ENCODE assay signal across 18 cellular contexts in the genomic region with DNA sequence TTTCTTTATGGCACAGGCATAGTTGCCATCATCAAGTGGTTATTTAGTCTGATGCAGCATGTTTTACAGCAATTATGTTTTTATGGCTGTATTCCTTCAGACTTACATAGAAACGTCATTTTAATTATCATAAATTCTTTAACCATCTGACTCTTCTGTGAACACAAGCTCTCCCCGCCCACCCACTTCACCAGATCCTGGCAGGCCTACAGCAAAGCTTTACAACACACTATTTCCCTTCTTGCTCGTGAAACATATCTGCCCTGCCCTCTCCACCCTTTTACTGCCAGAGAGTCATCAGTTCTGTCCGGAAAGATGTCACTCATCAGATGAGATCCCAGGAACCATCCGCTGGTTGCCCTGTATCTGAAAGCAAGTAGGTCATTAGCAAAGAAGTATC.
DNase-seq lines count a peak whose midpoint lies in the region; ATAC-seq, FAIRE-seq and TF ChIP-seq lines count a peak whose summit lies in the region.
"Had no signal": no experiment of that assay in that cellular context is flagged by ENCODE, and none has a peak within 500 bp of the region (broad histone marks: within the 10 kb centered on the region; RNA-seq: fewer than 3 reads in every experiment).

No MANE protein-coding gene starts in this region.

- H4K20me1 ChIP-seq in PC-3 (ENCODE audit: low read length) = no peaks in the 10 kb centered on the region

- H3K4me2 ChIP-seq in PC-3 (ENCODE audit: low read length) = no peak overlapping the region
- H3K4me2 ChIP-seq: SK-N-SH had no signal

- no peak overlapping the region for H3K9ac ChIP-seq in PC-3 (ENCODE audit: low read length)
- H3K9ac ChIP-seq: SK-N-SH had no signal

- no peak overlapping the region for H3K27ac ChIP-seq in PC-3 (ENCODE audit: low read length)
- H3K27ac ChIP-seq in pancreas = no peak overlapping the region
- H3K27ac ChIP-seq in aorta (ENCODE audit: low read depth in 1 of 2, low read length in 2 of 2) = no peak overlapping the region
- H3K27ac ChIP-seq: HL-60 had no signal

- H3K36me3 ChIP-seq in PC-3 (ENCODE audit: low read depth, low read length) (no peaks in the 10 kb centered on the region), pancreas (no peaks in the 10 kb centered on the region), aorta (ENCODE audit: control insufficient read depth in 1 of 2, insufficient read depth in 2 of 2, low read length in 1 of 2) (no peaks in the 10 kb centered on the region)

- no peaks in the 10 kb centered on the region for H3K9me2 ChIP-seq in PC-3 (replicated peaks; ENCODE audit: low read length)
- H3K9me2 ChIP-seq: SK-N-SH had no signal

- ATAC-seq in PC-3 (peak; percentile 39), pancreas (no peak), Right ventricle myocardium inferior (no peak), aorta (ENCODE audit: low FRiP score) (no peak)
- ATAC-seq: CD8-positive, alpha-beta T cell had no signal

- 61 to 71% methylated on average over 5 of the region's 5 CpGs for WGBS in pancreas, 2 donors
- WGBS in aorta, 2 donors = 62 to 72% methylated on average over 5 of the region's 5 CpGs

- H3K4me1 ChIP-seq in PC-3 (ENCODE audit: insufficient read depth, low read length) (peaks cover 15% of the 10 kb centered on the region), pancreas (no peaks in the 10 kb centered on the region), aorta (ENCODE audit: control insufficient read depth in 1 of 2, insufficient read depth in 2 of 2, low read length in 2 of 2) (no peaks in the 10 kb centered on the region)

- H3K27me3 ChIP-seq in PC-3 (ENCODE audit: low read length) (no peaks in the 10 kb centered on the region), pancreas (peaks cover 0 to 9% (median 1%) of the 10 kb centered on the region in 4 donors), aorta (ENCODE audit: control insufficient read depth in 1 of 2, insufficient read depth in 2 of 2, low read length in 1 of 2) (no peaks in the 10 kb centered on the region)

- DNase-seq in DMS153 treated with DMSO at 0.1 percent for 48 hours (lab: John Stamatoyannopoulos, UW; ENCODE audit: unreplicated experiment) (peak; percentile 15), PC-3 (no peak), fibroblast of mammary gland (ENCODE audit: low read depth) (peak; percentile 2), pancreas (no peak), AML-193 (lab: John Stamatoyannopoulos, UW) (no peak), Right ventricle myocardium inferior (ENCODE audit: missing footprints) (no peak), aorta (no peak), GM19240 (ENCODE audit: insufficient read length, low spot score) (no peak)
- DNase-seq: ACHN; CD8-positive, alpha-beta T cell; GOT3; MV-4-11; NCI-H1436 treated with DMSO at 0.1 percent for 48 hours; NCI-H2081 treated with DMSO at 0.1 percent for 48 hours; PC-9; SK-N-SH had no signal

- no peaks in the 10 kb centered on the region for H3K9me3 ChIP-seq in PC-3 (ENCODE audit: low read length)
- no peaks in the 10 kb centered on the region for H3K9me3 ChIP-seq in pancreas
- no peaks in the 10 kb centered on the region for H3K9me3 ChIP-seq in aorta (ENCODE audit: control insufficient read depth, low read length)
- H3K9me3 ChIP-seq: SK-N-SH had no signal

- FAIRE-seq in pancreas (lab: Jason Lieb, UNC) = peak; percentile 39
- FAIRE-seq: D721Med had no signal

- TF ChIP-seq CTCF in PC-3 (conservative IDR thresholded peaks at IDR 0.05; ENCODE audit: low read depth, low read length) (no peak), fibroblast of mammary gland (conservative IDR thresholded peaks at IDR 0.05; ENCODE audit: control insufficient read depth, insufficient read depth, low read depth, low read length) (no peak), pancreas (IDR thresholded peaks at IDR 0.05) (no peak)

- intact Hi-C loops in PC-3 (cut with micrococcal nuclease) (no loop called here), pancreas (cut with DNase I) (no loop called here), Right ventricle myocardium inferior (cut with DNase I) (no loop called here), aorta (cut with DNase I) (no loop called here)

- H3K4me3 ChIP-seq in PC-3 (ENCODE audit: low read length) = no peak overlapping the region
- no peak overlapping the region for H3K4me3 ChIP-seq in fibroblast of mammary gland (ENCODE audit: control insufficient read depth, low read depth, low read length)
- no peak overlapping the region for H3K4me3 ChIP-seq in pancreas
- H3K4me3 ChIP-seq in aorta (ENCODE audit: low read length in 2 of 2) = no peak overlapping the region
- H3K4me3 ChIP-seq: PC-9 had no signal

- H2AFZ ChIP-seq in PC-3 (ENCODE audit: low read length) = no peak overlapping the region
- H2AFZ ChIP-seq: PC-9 had no signal

- BruUV-seq in PC-3 (replicated peaks; lab: Mats Ljungman, UMichigan) = no TSS peak

- POLR2A ChIA-PET in PC-3 (lab: Charles Lee; ENCODE audit: unreplicated experiment) = no interaction called here

- CTCF ChIA-PET in PC-3 (lab: Charles Lee) = no interaction called here

- H3K79me2 ChIP-seq in PC-3 (ENCODE audit: low read length) = no peaks in the 10 kb centered on the region

- no peaks in the 10 kb centered on the region for H3F3A ChIP-seq in PC-3 (ENCODE audit: low read length, unreplicated experiment)

Comparison
In these comparisons a context has a peak if more than half of its experiments do, and no peak if none do; other contexts are left out.
1. DNase-seq: peak in DMS153 treated with DMSO at 0.1 percent for 48 hours (single experiment) and fibroblast of mammary gland (single experiment); none in PC-3 (single experiment), pancreas (0 of 6), AML-193 (0 of 2), Right ventricle myocardium inferior (single experiment), aorta (0 of 2) and GM19240 (single experiment).